Comparison of ENCODE assay signal across 8 cellular contexts in the genomic region with DNA sequence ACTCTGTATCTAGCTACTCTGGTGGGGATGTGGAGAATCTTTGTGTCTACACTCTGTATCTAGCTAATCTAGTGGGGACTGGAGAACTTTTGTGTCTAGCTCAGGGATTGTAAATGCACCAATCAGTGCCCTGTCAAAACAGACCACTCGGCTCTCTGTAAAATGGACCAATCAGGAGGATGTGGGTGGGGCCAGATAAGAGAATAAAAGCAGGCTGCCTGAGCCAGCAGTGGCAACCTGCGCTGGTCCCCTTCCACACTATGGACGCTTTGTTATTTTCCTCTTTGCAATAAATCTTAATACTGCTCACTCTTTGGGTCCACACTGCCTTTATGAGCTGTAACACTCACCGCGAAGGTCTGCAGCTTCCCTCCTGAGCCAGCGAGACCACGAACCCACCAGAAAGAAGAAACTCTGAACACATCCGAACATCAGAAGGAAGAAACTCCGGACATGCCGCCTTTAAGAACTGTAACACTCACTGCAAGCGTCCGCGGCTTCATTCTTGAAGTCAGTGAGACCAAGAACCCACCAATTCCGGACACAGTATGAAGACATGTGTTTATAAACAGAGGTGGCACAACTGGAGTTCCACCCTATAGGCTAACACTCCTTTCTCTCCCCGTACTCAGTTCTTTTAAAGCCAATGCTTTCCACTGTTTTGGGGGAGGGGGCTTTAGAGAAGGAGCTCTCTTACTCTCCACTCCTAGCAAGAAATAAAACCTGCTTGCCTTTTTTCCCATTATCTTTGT. TPM values are rescaled to one million over a fixed set of nuclear protein-coding genes. Genes with fewer than 3 reads are reported as not detected.
DNase-seq lines count a peak whose midpoint lies in the region; TF ChIP-seq lines count a peak whose summit lies in the region.
"Not testable (repeated sequence)": the region's sequence is repeated elsewhere in the genome, so short reads cannot be mapped to it uniquely, and the experiment has no call there.

No MANE protein-coding gene starts in this region.

- H3K27ac ChIP-seq in smooth muscle cell (ENCODE audit: low read depth) (peak overlapping the region; percentile 98), uterus (peak overlapping the region; percentile 94 to 99)

- H3K79me2 ChIP-seq in smooth muscle cell (ENCODE audit: low read depth): peaks cover 21% of the 10 kb centered on the region

- H3K4me2 ChIP-seq in smooth muscle cell: peak overlapping the region; percentile 89

- not testable (repeated sequence) for H3K27me3 ChIP-seq in GM06990 (replicated peaks; ENCODE audit: control insufficient read depth, insufficient read depth, low read length); MG63; mononuclear cell (ENCODE audit: insufficient read depth, low read length); smooth muscle cell (ENCODE audit: low read depth); uterus

- intact Hi-C loops in uterus (cut with DNase I; ENCODE audit: low total_unique reads): not testable (repeated sequence)

- H3K4me1 ChIP-seq in mononuclear cell (ENCODE audit: insufficient read depth, low read length): peaks cover 22% of the 10 kb centered on the region
- peaks cover 12% of the 10 kb centered on the region for H3K4me1 ChIP-seq in smooth muscle cell (ENCODE audit: low read depth)
- not testable (repeated sequence) for H3K4me1 ChIP-seq in uterus

- H3K4me3 ChIP-seq in GM06990 (replicated peaks; ENCODE audit: low read depth, low read length) (peak overlapping the region; percentile 81), MG63 (peak overlapping the region; percentile 57), astrocyte of the spinal cord (ENCODE audit: low read depth, low read length) (peak overlapping the region; percentile 58), fibroblast of mammary gland (ENCODE audit: control insufficient read depth, low read depth, low read length) (peak overlapping the region; percentile 56), mononuclear cell (ENCODE audit: low read length) (peak overlapping the region; percentile 68), smooth muscle cell (peak overlapping the region; percentile 58), uterus (peak overlapping the region; percentile 38 to 53)

- in situ Hi-C loops in astrocyte of the spinal cord (cut with HindIII; ENCODE audit: low sequenced_read_pairs): not testable (repeated sequence)

- not testable (repeated sequence) for DNase-seq in GM06990 (ENCODE audit: extremely low read depth, insufficient read length); astrocyte of the spinal cord (ENCODE audit: low read depth, low spot score); smooth muscle cell (lab: John Stamatoyannopoulos, UW; ENCODE audit: unreplicated experiment); uterus
- DNase-seq in MG63 (peak; percentile 15), fibroblast of mammary gland (ENCODE audit: low read depth) (peak; percentile 7)
- DNase-seq in activated CD4-positive, alpha-beta T cell treated with anti-CD3 and anti-CD28 coated beads, Interleukin-2, amount 50 U/mL, for 4 hours: peak; percentile 25 to 26

- H2AFZ ChIP-seq in smooth muscle cell (ENCODE audit: low read depth): peak overlapping the region; percentile 62

- H3F3A ChIP-seq in smooth muscle cell (ENCODE audit: low read depth): not testable (repeated sequence)

- H4K20me1 ChIP-seq in smooth muscle cell (ENCODE audit: low read depth): not testable (repeated sequence)

- not testable (repeated sequence) for H3K36me3 ChIP-seq in GM06990 (ENCODE audit: control insufficient read depth, insufficient read depth, low read length); smooth muscle cell (ENCODE audit: low read depth); uterus
- H3K36me3 ChIP-seq in MG63: peaks cover 13% of the 10 kb centered on the region

- not testable (repeated sequence) for TF ChIP-seq POLR2A in uterus (IDR thresholded peaks at IDR 0.05)

- H3K9me3 ChIP-seq in MG63; mononuclear cell (ENCODE audit: low read depth, low read length); smooth muscle cell (replicated peaks; ENCODE audit: low read depth); uterus: not testable (repeated sequence)

- H3K9ac ChIP-seq in smooth muscle cell (ENCODE audit: low read depth): peak overlapping the region; percentile 90

- not testable (repeated sequence) for TF ChIP-seq CTCF in GM06990 (IDR thresholded peaks at IDR 0.05; ENCODE audit: insufficient read depth, low read length, poor library complexity, severe bottlenecking); astrocyte of the spinal cord (IDR thresholded peaks at IDR 0.05; ENCODE audit: low read depth, low read length); fibroblast of mammary gland (conservative IDR thresholded peaks at IDR 0.05; ENCODE audit: control insufficient read depth, insufficient read depth, low read depth, low read length); smooth muscle cell (IDR thresholded peaks at IDR 0.05; ENCODE audit: borderline replicate concordance, insufficient read depth, poor library complexity, severe bottlenecking); uterus (IDR thresholded peaks at IDR 0.05)

- WGBS in smooth muscle cell (ENCODE audit: low lambda C conversion rate): 74% methylated on average over 15 of the region's 15 CpGs

RNA-seq across cellular contexts. Expression of a gene that starts 1.1 kb away (rescaled TPM):
- total RNA-seq in MG63 (2014; rRNA removed; shearing (Covaris generic); ENCODE audit: low replicate concordance): 29.9 and 33.9 TPM in 2 replicates
- total RNA-seq in mononuclear cell (6.5 TPM), smooth muscle cell (22.2 and 27.6 TPM in 2 replicates), uterus (10 to 100 TPM in 3 of 4 donors, 1 to 10 TPM in 1; 4.4 to 50.4 (median 37.4) TPM)
- 16.4 and 18.0 TPM in 2 replicates for polyA plus RNA-seq in smooth muscle cell

RNA-seq across cellular contexts. Expression of a gene that starts 5.8 kb away (rescaled TPM):
- 1.7 and 8.8 TPM in 2 replicates for total RNA-seq in MG63 (2014; rRNA removed; shearing (Covaris generic); ENCODE audit: low replicate concordance)
- total RNA-seq in mononuclear cell: 252 TPM
- total RNA-seq in smooth muscle cell: 34.4 and 41.1 TPM in 2 replicates
- 26.1 and 33.4 TPM in 2 replicates for polyA plus RNA-seq in smooth muscle cell
- total RNA-seq in uterus: 10 to 100 TPM; 10.9 to 64.8 (median 25.4) TPM

RNA-seq across cellular contexts. Expression of a gene that starts 52.4 kb away (rescaled TPM):
- not detected in 2 replicates for total RNA-seq in MG63 (2014; rRNA removed; shearing (Covaris generic); ENCODE audit: low replicate concordance)
- total RNA-seq in mononuclear cell (0.42 TPM), smooth muscle cell (not detected in 2 replicates), uterus (under 1 TPM in 1 of 4 donors, not detected in 3; 0.79 TPM)
- not detected in 2 replicates for polyA plus RNA-seq in smooth muscle cell

RNA-seq across cellular contexts. Expression of a gene that starts 59.0 kb away (rescaled TPM):
- 10.7 and 10.8 TPM in 2 replicates for total RNA-seq in MG63 (2014; rRNA removed; shearing (Covaris generic); ENCODE audit: low replicate concordance)
- total RNA-seq in mononuclear cell: 7.2 TPM
- 6.7 and 7.5 TPM in 2 replicates for total RNA-seq in smooth muscle cell
- 4.1 and 6.3 TPM in 2 replicates for polyA plus RNA-seq in smooth muscle cell
- total RNA-seq in uterus: 10 to 100 TPM in 1 of 4 donors, 1 to 10 TPM in 3; 1.5 to 12.2 (median 6.0) TPM
